ENCODE assay signal across 8 cellular contexts in the genomic region with DNA sequence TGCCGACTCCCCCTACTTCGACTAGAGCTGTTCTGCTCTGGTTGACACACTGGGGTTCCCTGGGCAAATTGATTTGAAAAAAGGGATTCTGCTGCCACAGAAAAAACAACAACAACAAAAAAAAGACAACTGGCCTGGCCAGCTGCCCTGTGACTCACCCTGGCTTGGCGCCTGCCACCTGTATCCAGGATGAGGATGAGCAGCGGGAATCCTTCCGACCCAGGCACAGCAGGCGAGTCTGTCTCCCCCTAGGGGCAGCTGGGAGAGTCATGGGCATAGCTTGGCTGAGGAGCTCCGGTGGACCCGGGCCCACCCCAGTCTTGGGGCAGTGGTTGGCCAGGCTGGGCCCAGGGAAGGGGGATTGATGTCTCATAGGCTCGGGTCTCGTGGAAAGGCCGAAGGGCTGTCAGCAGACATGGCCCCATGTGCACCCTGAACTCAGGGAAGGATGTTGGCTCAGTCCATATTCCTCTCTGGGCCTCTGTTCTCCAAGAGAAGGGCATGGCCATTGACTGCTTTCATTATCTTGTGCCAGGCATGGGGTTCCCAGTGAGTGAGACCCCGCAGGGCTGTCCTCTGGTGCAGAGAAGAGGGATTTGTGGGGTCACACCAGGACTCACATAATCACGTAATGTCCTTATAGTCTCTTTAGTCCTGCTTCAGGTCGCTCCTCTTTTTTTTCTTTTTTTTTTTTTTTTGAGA. TPM values are rescaled to one million over a fixed set of nuclear protein-coding genes. Genes with fewer than 3 reads are reported as not detected.
DNase-seq lines count a peak whose midpoint lies in the region; ATAC-seq and TF ChIP-seq lines count a peak whose summit lies in the region.

No MANE protein-coding gene starts in this region.

- H3K4me3 ChIP-seq in GM23338: no peak overlapping the region
- H3K4me3 ChIP-seq in OCI-LY3 (ENCODE audit: low read length): no peak overlapping the region
- H3K4me3 ChIP-seq in adrenal gland: no peak overlapping the region
- H3K4me3 ChIP-seq in left ventricle myocardium inferior: no peak overlapping the region
- no peak overlapping the region for H3K4me3 ChIP-seq in prostate gland

- ATAC-seq in GM23338 (peak; percentile 91), GM18867 (IDR thresholded peaks at IDR 0.05; ENCODE audit: unreplicated experiment) (no peak)
- no peak for ATAC-seq in stimulated activated memory B cell treated with anti-CD40 and anti-IgM and Interleukin-4, amounts not matched to agents 10 μg/mL and 1 μg/mL and 100 μg/mL, for 72 hours

- H3K9me3 ChIP-seq in OCI-LY3 (ENCODE audit: insufficient read depth, low read length) (no peaks in the 10 kb centered on the region), adrenal gland (replicated peaks in 1 of 3) (no peaks in the 10 kb centered on the region), left ventricle myocardium inferior (replicated peaks) (no peaks in the 10 kb centered on the region), prostate gland (no peaks in the 10 kb centered on the region)

- H3K9ac ChIP-seq in OCI-LY3 (ENCODE audit: low read length): no peak overlapping the region

- no peaks in the 10 kb centered on the region for H3K4me1 ChIP-seq in GM23338 (ENCODE audit: insufficient read depth)
- H3K4me1 ChIP-seq in OCI-LY3 (ENCODE audit: low read length): no peaks in the 10 kb centered on the region
- H3K4me1 ChIP-seq in adrenal gland (replicated peaks in 1 of 2): no peaks in the 10 kb centered on the region
- peaks cover 3% of the 10 kb centered on the region for H3K4me1 ChIP-seq in left ventricle myocardium inferior
- H3K4me1 ChIP-seq in prostate gland (replicated peaks): no peaks in the 10 kb centered on the region

- H3K9me3 Mint-ChIP-seq in GM23338: no peaks in the 10 kb centered on the region
- no peaks in the 10 kb centered on the region for H3K9me3 Mint-ChIP-seq in stimulated activated memory B cell treated with anti-CD40 and anti-IgM and Interleukin-4, amounts not matched to agents 10 μg/mL and 1 μg/mL and 100 μg/mL, for 72 hours

- H3K36me3 ChIP-seq in GM23338 (ENCODE audit: insufficient read depth) (no peaks in the 10 kb centered on the region), OCI-LY3 (replicated peaks; ENCODE audit: low read depth, low read length) (no peaks in the 10 kb centered on the region), adrenal gland (replicated peaks in 1 of 2) (no peaks in the 10 kb centered on the region), left ventricle myocardium inferior (no peaks in the 10 kb centered on the region), prostate gland (no peaks in the 10 kb centered on the region)

- no peak overlapping the region for H3K27ac Mint-ChIP-seq in GM23338
- H3K27ac Mint-ChIP-seq in stimulated activated memory B cell treated with anti-CD40 and anti-IgM and Interleukin-4, amounts not matched to agents 10 μg/mL and 1 μg/mL and 100 μg/mL, for 72 hours: no peak overlapping the region

- peaks cover 16% of the 10 kb centered on the region for H3K27me3 Mint-ChIP-seq in GM23338 (ENCODE audit: insufficient read depth, low read depth, poor library complexity)
- no peaks in the 10 kb centered on the region for H3K27me3 Mint-ChIP-seq in stimulated activated memory B cell treated with anti-CD40 and anti-IgM and Interleukin-4, amounts not matched to agents 10 μg/mL and 1 μg/mL and 100 μg/mL, for 72 hours

- H3K27ac ChIP-seq in C4-2B (peak overlapping the region; percentile 10; the same call in 1 of the 2 replicates), GM23338 (ENCODE audit: low read depth) (no peak overlapping the region), OCI-LY3 (ENCODE audit: low read length) (no peak overlapping the region), adrenal gland (no peak overlapping the region), left ventricle myocardium inferior (replicated peaks) (no peak overlapping the region), prostate gland (no peak overlapping the region)

- intact Hi-C loops in adrenal gland (cut with DNase I): loop anchor here (5.0 to 10.0 kb wide), 4 partner anchors 76 to 349 kb away; a partner anchor contains a TSS
- intact Hi-C loops in left ventricle myocardium inferior (cut with micrococcal nuclease): loop anchor here (10.0 kb wide), 1 partner anchor 239 kb away; no protein-coding TSS in a partner anchor
- intact Hi-C loops in prostate gland (cut with DNase I): loop anchor here (5.0 to 10.0 kb wide), 5 partner anchors 76 to 359 kb away; a partner anchor contains a TSS

- TF ChIP-seq CTCF in C4-2B (conservative IDR thresholded peaks at IDR 0.05) (peak; percentile 99), GM23338 (conservative IDR thresholded peaks at IDR 0.05; ENCODE audit: low read depth in 2 of 2) (peak; percentile 85 to 96), OCI-LY3 (IDR thresholded peaks at IDR 0.05; ENCODE audit: low read depth, low read length) (peak; percentile 78), adrenal gland (IDR thresholded peaks at IDR 0.05) (peak; percentile 68 to 81 (median 79)), left ventricle myocardium inferior (IDR thresholded peaks at IDR 0.05; ENCODE audit: borderline replicate concordance) (peak; percentile 74), prostate gland (IDR thresholded peaks at IDR 0.05) (peak; percentile 31 to 75 (median 68))

- no peak overlapping the region for H3K4me3 Mint-ChIP-seq in GM23338
- H3K4me3 Mint-ChIP-seq in stimulated activated memory B cell treated with anti-CD40 and anti-IgM and Interleukin-4, amounts not matched to agents 10 μg/mL and 1 μg/mL and 100 μg/mL, for 72 hours: no peak overlapping the region

- no peaks in the 10 kb centered on the region for H3K27me3 ChIP-seq in GM23338 (ENCODE audit: insufficient read depth)
- 0 out of 2 replicates have a peak, but pooled peaks cover 5% of the 10 kb centered on the region for H3K27me3 ChIP-seq in OCI-LY3 (ENCODE audit: low read depth, low read length)
- no peaks in the 10 kb centered on the region for H3K27me3 ChIP-seq in adrenal gland
- H3K27me3 ChIP-seq in left ventricle myocardium inferior (ENCODE audit: low read depth): peaks cover 9% of the 10 kb centered on the region
- no peaks in the 10 kb centered on the region for H3K27me3 ChIP-seq in prostate gland (replicated peaks; ENCODE audit: insufficient read depth)

- H3K4me2 ChIP-seq in GM23338: no peak overlapping the region
- no peak overlapping the region for H3K4me2 ChIP-seq in OCI-LY3 (ENCODE audit: low read length)

- no peaks in the 10 kb centered on the region for H3K36me3 Mint-ChIP-seq in GM23338 (ENCODE audit: low read depth)
- H3K36me3 Mint-ChIP-seq in stimulated activated memory B cell treated with anti-CD40 and anti-IgM and Interleukin-4, amounts not matched to agents 10 μg/mL and 1 μg/mL and 100 μg/mL, for 72 hours: no peaks in the 10 kb centered on the region

- TF ChIP-seq POLR2A in adrenal gland (IDR thresholded peaks at IDR 0.05) (no peak), prostate gland (IDR thresholded peaks at IDR 0.05) (no peak)

- H3F3A ChIP-seq in GM23338 (replicated peaks; ENCODE audit: low read depth): no peaks in the 10 kb centered on the region

- H4K20me1 ChIP-seq in GM23338 (replicated peaks; ENCODE audit: insufficient read depth): no peaks in the 10 kb centered on the region
- no peaks in the 10 kb centered on the region for H4K20me1 ChIP-seq in OCI-LY3 (ENCODE audit: insufficient read depth, low read length)

- no peaks in the 10 kb centered on the region for H3K4me1 Mint-ChIP-seq in GM23338
- peaks cover 13% of the 10 kb centered on the region for H3K4me1 Mint-ChIP-seq in stimulated activated memory B cell treated with anti-CD40 and anti-IgM and Interleukin-4, amounts not matched to agents 10 μg/mL and 1 μg/mL and 100 μg/mL, for 72 hours

- H2AFZ ChIP-seq in GM23338 (no peak overlapping the region), OCI-LY3 (ENCODE audit: low read depth, low read length) (no peak overlapping the region)

- 33 to 49% (median 37%) methylated on average over 6 to 14 of the region's 14 CpGs for WGBS in adrenal gland, 4 donors
- WGBS in prostate gland: 43% methylated on average over 14 of the region's 14 CpGs

- DNase-seq in GM23338 (ENCODE audit: low spot score) (peak; percentile 93), adrenal gland (peak; percentile 83 to 93 (median 90)), left ventricle myocardium inferior (peak; percentile 38), prostate gland (ENCODE audit: low spot score) (peak; percentile 68)

- H3K9me2 ChIP-seq in GM23338 (ENCODE audit: insufficient read depth): no peaks in the 10 kb centered on the region

- H3K79me2 ChIP-seq in GM23338 (replicated peaks; ENCODE audit: insufficient read depth): no peaks in the 10 kb centered on the region
- H3K79me2 ChIP-seq in OCI-LY3 (ENCODE audit: low read length): no peaks in the 10 kb centered on the region

TF ChIP-seq in GM23338, 12 proteins besides CTCF, POLR2A, EP300 and RAD21 (continues in another document):
- no peak for TF ChIP-seq CREB1 (CRISPR knock-in tag; IDR thresholded peaks at IDR 0.05; ENCODE audit: low read depth)

RNA-seq across cellular contexts. Expression of a gene that starts 10.4 kb away (rescaled TPM):
- 12.6 and 17.6 TPM in 2 replicates for total RNA-seq in GM23338 (2014; rRNA removed; shearing (Covaris generic))
- 7.2 and 8.2 TPM in 2 replicates for polyA plus RNA-seq in GM23338 (2016; fragmentation: Nextera tagmentation; extraction: Ambion mirVana)
- 100 to 1,000 TPM in 4 of 8 donors, 10 to 100 TPM in 4; 79.3 to 196 (median 108) TPM for total RNA-seq in adrenal gland
- 10 to 100 TPM; 13.0 to 35.9 (median 21.8) TPM for polyA plus RNA-seq in adrenal gland
- 116 TPM for total RNA-seq in left ventricle myocardium inferior
- 100 to 1,000 TPM; 401 to 445 TPM for total RNA-seq in prostate gland

RNA-seq across cellular contexts. Expression of a gene that starts 27.7 kb away (rescaled TPM):
- total RNA-seq in GM23338 (2014; rRNA removed; shearing (Covaris generic)): 10.0 and 11.3 TPM in 2 replicates
- 8.7 and 9.3 TPM in 2 replicates for polyA plus RNA-seq in GM23338 (2016; fragmentation: Nextera tagmentation; extraction: Ambion mirVana)
- total RNA-seq in adrenal gland: 10 to 100 TPM; 12.9 to 29.8 (median 22.3) TPM
- 10 to 100 TPM; 11.8 to 19.7 (median 14.7) TPM for polyA plus RNA-seq in adrenal gland
- total RNA-seq in left ventricle myocardium inferior: 10.0 TPM
- total RNA-seq in prostate gland: 10 to 100 TPM; 36.9 to 41.8 TPM

Comparison
In these comparisons a context has a peak if more than half of its experiments do, and no peak if none do; other contexts are left out.
1. DNase-seq: peak in every context shown above with its lines; median percentile 93 in GM23338; 90 in adrenal gland; 68 in prostate gland; 38 in left ventricle myocardium inferior.